Comparison of ENCODE assay signal across 1 cellular context in genomic region chr4:159283697-159284492, GRCh38.
TF ChIP-seq lines count a peak whose summit lies in the region.

No MANE protein-coding gene starts in this region.

TF ChIP-seq in IMR-90, 13 proteins besides CTCF, POLR2A, EP300 and RAD21:
- TF ChIP-seq MAFK (IDR thresholded peaks at IDR 0.05; ENCODE audit: low read depth, low read length), result no peak
- TF ChIP-seq FOS (IDR thresholded peaks at IDR 0.05; ENCODE audit: low read depth, low read length), result peak; percentile 49; the same call in 1 of the 2 replicates
- TF ChIP-seq CEBPB (IDR thresholded peaks at IDR 0.05; ENCODE audit: low read depth, low read length), result 0 out of 2 replicates have a peak, but pooled peaks have one; percentile 19
- TF ChIP-seq RCOR1 (IDR thresholded peaks at IDR 0.05; ENCODE audit: insufficient replicate concordance, low read length), result no peak
- no peak for TF ChIP-seq MXI1 (IDR thresholded peaks at IDR 0.05; ENCODE audit: borderline replicate concordance, low read depth, low read length)
- no peak for TF ChIP-seq RFX5 (IDR thresholded peaks at IDR 0.05; ENCODE audit: low read depth, low read length)
- TF ChIP-seq CHD1 (IDR thresholded peaks at IDR 0.05; ENCODE audit: low read depth, low read length), result no peak
